In the genomic region with DNA sequence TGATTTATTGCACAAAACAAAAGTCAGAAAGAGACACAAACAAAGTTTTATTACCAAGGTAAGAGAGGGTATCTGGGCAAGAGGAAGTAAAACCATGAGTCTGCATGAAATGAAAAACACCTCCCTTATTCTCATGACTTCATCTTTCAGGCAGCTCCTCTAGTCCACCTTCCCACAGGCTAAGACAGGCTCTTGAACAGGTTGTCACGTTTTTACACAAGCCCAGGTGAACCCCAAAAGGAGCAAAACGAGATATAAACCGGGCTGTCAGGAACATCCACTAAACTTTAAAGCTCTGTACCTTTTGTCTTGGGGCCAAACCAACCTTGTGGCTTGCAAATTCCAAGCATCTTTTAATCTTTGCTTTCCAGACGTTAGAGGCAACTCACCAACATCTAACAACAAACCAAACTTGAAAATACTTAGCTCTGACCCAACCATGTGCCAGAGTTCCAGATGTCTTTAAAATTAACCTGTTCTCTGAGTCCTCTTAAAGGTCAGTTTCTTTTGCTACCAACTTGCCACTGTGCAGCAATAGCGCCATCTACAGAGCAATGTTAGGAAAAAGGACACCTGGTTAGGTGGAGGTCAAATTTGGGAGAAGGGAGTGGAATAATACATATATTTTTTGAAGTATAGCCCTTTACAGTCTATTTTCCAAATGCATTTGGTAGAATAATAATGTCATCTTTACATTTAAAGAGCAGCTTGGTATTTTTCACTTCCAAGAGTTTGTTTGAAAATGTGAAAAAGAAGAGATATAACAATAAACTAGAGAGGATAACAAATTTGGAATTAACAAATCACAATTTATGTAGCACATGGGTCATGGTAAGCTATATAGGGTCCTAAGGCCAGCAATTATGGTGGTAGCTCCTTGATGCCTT, we compare ENCODE assay signal across 8 cellular contexts.
A peak's percentile ranks its signal among the peaks of the same experiment; 100 is the strongest.
DNase-seq lines count a peak whose midpoint lies in the region; ATAC-seq and TF ChIP-seq lines count a peak whose summit lies in the region.

No MANE protein-coding gene starts in this region.

- no peak overlapping the region for H3K9ac ChIP-seq in OCI-LY1 (ENCODE audit: low read length)

- peaks cover 14% of the 10 kb centered on the region for H3K4me1 Mint-ChIP-seq in activated naive CD8-positive, alpha-beta T cell treated with anti-CD3 and anti-CD28 coated beads for 36 hours

- no peak overlapping the region for H2AFZ ChIP-seq in OCI-LY1 (ENCODE audit: low read length)

- H3K27me3 ChIP-seq in OCI-LY1 (ENCODE audit: insufficient read depth, low read length): no peaks in the 10 kb centered on the region
- H3K27me3 ChIP-seq in upper lobe of left lung: no peaks in the 10 kb centered on the region

- no peak overlapping the region for H3K4me3 ChIP-seq in OCI-LY1 (ENCODE audit: low read depth, low read length, poor library complexity, severe bottlenecking)
- no peak overlapping the region for H3K4me3 ChIP-seq in upper lobe of left lung

- no peaks in the 10 kb centered on the region for H3K36me3 Mint-ChIP-seq in activated naive CD8-positive, alpha-beta T cell treated with anti-CD3 and anti-CD28 coated beads for 36 hours

- H3K9me3 ChIP-seq in OCI-LY1 (ENCODE audit: low read length): no peaks in the 10 kb centered on the region
- H3K9me3 ChIP-seq in upper lobe of left lung: no peaks in the 10 kb centered on the region

- no peak overlapping the region for H3K4me2 ChIP-seq in OCI-LY1 (ENCODE audit: low read length)

- ATAC-seq in GM19328 (IDR thresholded peaks at IDR 0.05; ENCODE audit: unreplicated experiment): peak; percentile 86
- ATAC-seq in HG03159 (IDR thresholded peaks at IDR 0.05; ENCODE audit: unreplicated experiment): peak; percentile 90
- ATAC-seq in left colon: peak; percentile 58
- ATAC-seq in upper lobe of left lung (ENCODE audit: low FRiP score in 2 of 2): peak; percentile 46 to 80

- no peaks in the 10 kb centered on the region for H3F3A ChIP-seq in OCI-LY1 (ENCODE audit: insufficient read depth, low read length)

- no peak for TF ChIP-seq EP300 in upper lobe of left lung (IDR thresholded peaks at IDR 0.05)

- H3K9me2 ChIP-seq in OCI-LY1 (ENCODE audit: low read depth, low read length): no peaks in the 10 kb centered on the region

- WGBS in upper lobe of left lung, 2 donors: 14 to 15% methylated on average over 5 of the region's 5 CpGs

- peak; percentile 42 for DNase-seq in DMS53 treated with DMSO at 0.1 percent for 48 hours (lab: John Stamatoyannopoulos, UW; ENCODE audit: unreplicated experiment)
- DNase-seq in activated naive CD8-positive, alpha-beta T cell treated with anti-CD3 and anti-CD28 coated beads for 36 hours: peak; percentile 40
- peak in 1 of 2 donors; percentile 23 for DNase-seq in left colon
- DNase-seq in upper lobe of left lung: no peak
- DNase-seq in cerebellum (ENCODE audit: low spot score): no peak

- no peak overlapping the region for H3K4me3 Mint-ChIP-seq in activated naive CD8-positive, alpha-beta T cell treated with anti-CD3 and anti-CD28 coated beads for 36 hours

- no peaks in the 10 kb centered on the region for H3K4me1 ChIP-seq in OCI-LY1 (ENCODE audit: insufficient read depth, low read length, severe bottlenecking)
- no peaks in the 10 kb centered on the region for H3K4me1 ChIP-seq in upper lobe of left lung

- H3K27ac Mint-ChIP-seq in activated naive CD8-positive, alpha-beta T cell treated with anti-CD3 and anti-CD28 coated beads for 36 hours: no peak overlapping the region

- H3K27ac ChIP-seq in OCI-LY1 (ENCODE audit: low read depth, low read length, poor library complexity, severe bottlenecking) (no peak overlapping the region), upper lobe of left lung (no peak overlapping the region)

- intact Hi-C loops in left colon (cut with DNase I, micrococcal nuclease): no loop called here

- no peaks in the 10 kb centered on the region for H3K79me2 ChIP-seq in OCI-LY1 (ENCODE audit: insufficient read depth, low read length)

- no peaks in the 10 kb centered on the region for H4K20me1 ChIP-seq in OCI-LY1 (ENCODE audit: insufficient read depth, low read length)

- no peak for TF ChIP-seq POLR2A in upper lobe of left lung (IDR thresholded peaks at IDR 0.05)

- H3K9me3 Mint-ChIP-seq in activated naive CD8-positive, alpha-beta T cell treated with anti-CD3 and anti-CD28 coated beads for 36 hours: no peaks in the 10 kb centered on the region

- peak; percentile 77 for TF ChIP-seq CTCF in OCI-LY1 (IDR thresholded peaks at IDR 0.05; ENCODE audit: low read length)
- peak; percentile 24 to 64 (median 46) for TF ChIP-seq CTCF in upper lobe of left lung (IDR thresholded peaks at IDR 0.05)

- no peaks in the 10 kb centered on the region for H3K36me3 ChIP-seq in OCI-LY1 (ENCODE audit: insufficient read depth, low read length)
- no peaks in the 10 kb centered on the region for H3K36me3 ChIP-seq in upper lobe of left lung

- H3K27me3 Mint-ChIP-seq in activated naive CD8-positive, alpha-beta T cell treated with anti-CD3 and anti-CD28 coated beads for 36 hours: peaks cover 4% of the 10 kb centered on the region

Comparison
In these comparisons a context has a peak if more than half of its experiments do, and no peak if none do; other contexts are left out.
1. DNase-seq: peak in DMS53 treated with DMSO at 0.1 percent for 48 hours (single experiment) and activated naive CD8-positive, alpha-beta T cell treated with anti-CD3 and anti-CD28 coated beads for 36 hours (single experiment); none in upper lobe of left lung (0 of 2) and cerebellum (single experiment).
2. Peak in every context shown above with its lines, with median percentiles within 50 percentile points of each other: ATAC-seq.